ENCODE assay signal across 12 cellular contexts in the genomic region with DNA sequence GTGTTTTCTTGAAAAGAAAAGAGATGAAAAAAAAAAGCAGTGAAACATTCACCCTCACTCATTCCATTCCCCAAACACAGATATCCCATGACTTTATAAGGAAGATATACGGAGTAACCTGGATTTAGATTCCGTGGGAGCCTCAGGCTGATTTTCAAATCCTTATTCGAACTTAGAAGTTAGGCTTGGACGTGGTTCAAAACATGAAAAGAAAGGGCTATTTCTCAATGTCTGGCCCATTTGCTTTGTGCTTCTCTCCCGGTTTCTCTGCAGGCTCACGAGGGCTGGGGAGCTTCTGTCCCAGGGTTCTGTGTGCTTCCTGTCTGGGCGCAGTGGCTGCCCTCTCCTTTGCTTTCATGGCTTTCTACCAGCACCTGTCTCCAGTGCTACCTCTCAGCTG. TPM values are rescaled to one million over a fixed set of nuclear protein-coding genes. Genes with fewer than 3 reads are reported as not detected.
DNase-seq lines count a peak whose midpoint lies in the region; ATAC-seq, FAIRE-seq and TF ChIP-seq lines count a peak whose summit lies in the region.
"Had no signal": no experiment of that assay in that cellular context is flagged by ENCODE, and none has a peak within 500 bp of the region (broad histone marks: within the 10 kb centered on the region; RNA-seq: fewer than 3 reads in every experiment).

No MANE protein-coding gene starts in this region.

- H3K4me2 ChIP-seq in H1 (ENCODE audit: insufficient read depth in 1 of 2, low read depth in 2 of 2, low read length in 2 of 2): no peak overlapping the region

- no peak overlapping the region for H3K4me3 ChIP-seq in H1 (ENCODE audit: extremely low read depth in 1 of 4, insufficient read depth in 2 of 4, low read depth in 3 of 4, low read length in 4 of 4)
- no peak overlapping the region for H3K4me3 ChIP-seq in lung

- no peak for TF ChIP-seq EP300 in H1 (IDR thresholded peaks at IDR 0.05; ENCODE audit: borderline replicate concordance in 1 of 2, low read depth in 2 of 2, low read length in 2 of 2)

- no peak overlapping the region for H4K5ac ChIP-seq in H1 (ENCODE audit: insufficient read length, low read depth, low read length)

- H3K23me2 ChIP-seq in H1 (ENCODE audit: low read depth, low read length): no peaks in the 10 kb centered on the region

- no peak overlapping the region for H4K8ac ChIP-seq in H1 (ENCODE audit: extremely low read depth, insufficient read depth, low read length)

- H3K9ac ChIP-seq in H1 (replicated peaks in 1 of 4; ENCODE audit: extremely low read depth in 1 of 4, low read depth in 3 of 4, low read length in 3 of 4): no peak overlapping the region

- ATAC-seq in lung (ENCODE audit: insufficient read depth, low FRiP score): no peak
- ATAC-seq in HG03457 (IDR thresholded peaks at IDR 0.05; ENCODE audit: unreplicated experiment): no peak

- H3K27me3 ChIP-seq in H1 (replicated peaks in 1 of 4; ENCODE audit: control insufficient read depth in 3 of 4, extremely low read depth in 1 of 4, insufficient read depth in 3 of 4, low read length in 3 of 4): no peaks in the 10 kb centered on the region; a peak in 1 of 7 replicates
- no peaks in the 10 kb centered on the region for H3K27me3 ChIP-seq in lung (ENCODE audit: control insufficient read depth, insufficient read depth)

- H3K79me2 ChIP-seq in H1 (ENCODE audit: control insufficient read depth in 1 of 2, insufficient read depth in 2 of 2, low read length in 2 of 2): no peaks in the 10 kb centered on the region

- CTCF ChIA-PET in H1 (lab: Charles Lee; ENCODE audit: partially characterized antibody): interaction anchor here (1.1 to 2.5 kb wide), 6 partner anchors 13 to 88 kb away, joined by 3 to 12 read pairs (median 4); a partner anchor contains a TSS

- no peak overlapping the region for H2AK5ac ChIP-seq in H1 (ENCODE audit: low read depth, low read length)

- H3K9me3 ChIP-seq in H1 (ENCODE audit: insufficient read depth in 2 of 2, low read depth in 1 of 2, low read length in 1 of 2): no peaks in the 10 kb centered on the region
- no peaks in the 10 kb centered on the region for H3K9me3 ChIP-seq in lung (ENCODE audit: control insufficient read depth in 2 of 2, insufficient read depth in 1 of 2, low read length in 1 of 2)

- TF ChIP-seq RAD21 in H1 (IDR thresholded peaks at IDR 0.05 in 1 of 2, conservative IDR thresholded peaks at IDR 0.05 in 1 of 2; ENCODE audit: low read depth in 2 of 2, low read length in 2 of 2): no peak

- no peak overlapping the region for H3K18ac ChIP-seq in H1 (ENCODE audit: extremely low read depth, low read length)

- POLR2A ChIA-PET in H1 (lab: Charles Lee; ENCODE audit: partially characterized antibody): interaction anchor here (1.1 to 1.4 kb wide), 2 partner anchors 12 to 75 kb away, joined by 3 read pairs; no protein-coding TSS in a partner anchor

- H2BK12ac ChIP-seq in H1 (ENCODE audit: low read depth, low read length): no peak overlapping the region

- H3K79me1 ChIP-seq in H1 (ENCODE audit: low read depth, low read length): no peaks in the 10 kb centered on the region

- no peak for TF ChIP-seq POLR2A in H1 (IDR thresholded peaks at IDR 0.05; ENCODE audit: control extremely low read depth in 1 of 2, low read depth in 2 of 2, low read length in 2 of 2)

- peak; percentile 55 for DNase-seq in M059J (ENCODE audit: low read depth)
- no peak for DNase-seq in H1 (ENCODE audit: low read depth in 1 of 2, low spot score in 2 of 2)
- DNase-seq in lung (ENCODE audit: low spot score): no peak
- peak; percentile 78 for DNase-seq in superior temporal gyrus (ENCODE audit: extremely low spot score)
- DNase-seq in RCC 7860 (ENCODE audit: low spot score): no peak
- no peak for DNase-seq in NK-92 treated with Interleukin-12 subunit alpha and Interleukin-12 subunit beta, amount 100 ng/mL, for 24 hours (lab: John Stamatoyannopoulos, UW)
- no peak for DNase-seq in islet precursor cell
- DNase-seq: activated CD4-positive, alpha-beta memory T cell treated with anti-CD3 and anti-CD28 coated beads for 36 hours; NCI-H524 treated with DMSO at 0.1 percent for 48 hours; occipital lobe had no signal

- H3K4me1 ChIP-seq in H1 (replicated peaks in 1 of 4; ENCODE audit: control insufficient read depth in 3 of 4, insufficient read depth in 4 of 4, low read length in 3 of 4): peaks cover 0 to 14% (median 6%) of the 10 kb centered on the region in 4 experiments
- peaks cover 26 to 32% of the 10 kb centered on the region in 2 donors for H3K4me1 ChIP-seq in lung (ENCODE audit: control insufficient read depth in 2 of 2, insufficient read depth in 2 of 2, low read length in 2 of 2)

- FAIRE-seq in H1 (lab: Jason Lieb, UNC) (no peak), RCC 7860 (lab: Jason Lieb, UNC) (no peak)
- FAIRE-seq: GM12891 had no signal

- no peak overlapping the region for H2BK15ac ChIP-seq in H1 (ENCODE audit: low read length)

- TF ChIP-seq CTCF in H1 (IDR thresholded peaks at IDR 0.05; ENCODE audit: control extremely low read depth in 1 of 3, insufficient read depth in 1 of 3, low read depth in 1 of 3, low read length in 3 of 3): no peak
- no peak for TF ChIP-seq CTCF in lung (IDR thresholded peaks at IDR 0.05; ENCODE audit: control extremely low read depth, extremely low read depth)

- H2BK20ac ChIP-seq in H1 (ENCODE audit: low read length): 0 out of 2 replicates have a peak overlapping the region, but pooled peaks have one; percentile 18

- no peak overlapping the region for H3K56ac ChIP-seq in H1 (replicated peaks; ENCODE audit: insufficient read length, low read depth, low read length)

- no peaks in the 10 kb centered on the region for H4K20me1 ChIP-seq in H1 (replicated peaks in 1 of 2; ENCODE audit: control insufficient read depth in 1 of 2, insufficient read depth in 2 of 2, low read length in 2 of 2)

- H3K27ac ChIP-seq in H1 (ENCODE audit: low read depth, low read length) (no peak overlapping the region), lung (ENCODE audit: low read depth in 1 of 2, low read length in 1 of 2) (peak overlapping the region; percentile 55 to 84)

- no peak overlapping the region for H2AFZ ChIP-seq in H1 (ENCODE audit: low read length)

- no peak overlapping the region for H2BK120ac ChIP-seq in H1 (replicated peaks; ENCODE audit: low read depth, low read length)

- no peak overlapping the region for H3K4ac ChIP-seq in H1 (replicated peaks; ENCODE audit: insufficient read length, low read depth, low read length)

- H3K14ac ChIP-seq in H1 (ENCODE audit: insufficient read length): no peak overlapping the region

- H3K23ac ChIP-seq in H1 (ENCODE audit: insufficient read length): no peak overlapping the region

- no peak overlapping the region for H2BK5ac ChIP-seq in H1 (ENCODE audit: low read depth, low read length)

- 79% methylated on average over 7 of the region's 7 CpGs; no CpG with 5 or more reads in 1 of the 2 experiments for WGBS in H1 (ENCODE audit: extremely low coverage in 1 of 2, insufficient coverage in 1 of 2, insufficient read length in 1 of 2, insufficient replicate concordance in 2 of 2, low coverage in 1 of 2, low lambda C conversion rate in 2 of 2, missing lambda C conversion rate in 1 of 2), 2 experiments
- 17 to 34% methylated on average over 7 of the region's 7 CpGs for WGBS in lung, 2 donors

- no peak overlapping the region for H4K91ac ChIP-seq in H1 (replicated peaks; ENCODE audit: insufficient read length, low read length)

- H3K36me3 ChIP-seq in H1 (ENCODE audit: control insufficient read depth in 2 of 4, insufficient read depth in 4 of 4, low read length in 3 of 4): no peaks in the 10 kb centered on the region
- no peaks in the 10 kb centered on the region for H3K36me3 ChIP-seq in lung (ENCODE audit: control insufficient read depth in 2 of 2, insufficient read depth in 2 of 2, low read length in 2 of 2)

TF ChIP-seq in H1, 55 proteins besides CTCF, POLR2A, EP300 and RAD21 (continues in another document):
- no peak for TF ChIP-seq RXRA (IDR thresholded peaks at IDR 0.05; ENCODE audit: insufficient read depth, low read depth, low read length)
- TF ChIP-seq SRF (IDR thresholded peaks at IDR 0.05; ENCODE audit: low read depth, low read length): no peak
- no peak for TF ChIP-seq CEBPB (IDR thresholded peaks at IDR 0.05; ENCODE audit: low read depth, low read length)
- TF ChIP-seq HDAC2 (IDR thresholded peaks at IDR 0.05; ENCODE audit: borderline replicate concordance in 1 of 2, low read depth in 2 of 2, low read length in 2 of 2): no peak
- no peak for TF ChIP-seq SUZ12 (IDR thresholded peaks at IDR 0.05; ENCODE audit: low read length)
- no peak for TF ChIP-seq EGR1 (IDR thresholded peaks at IDR 0.05; ENCODE audit: borderline replicate concordance, low read depth, low read length)
- no peak for TF ChIP-seq SIX5 (IDR thresholded peaks at IDR 0.05; ENCODE audit: low read depth, low read length)
- no peak for TF ChIP-seq JUND (IDR thresholded peaks at IDR 0.05; ENCODE audit: low read length)
- TF ChIP-seq, protein P1, sequence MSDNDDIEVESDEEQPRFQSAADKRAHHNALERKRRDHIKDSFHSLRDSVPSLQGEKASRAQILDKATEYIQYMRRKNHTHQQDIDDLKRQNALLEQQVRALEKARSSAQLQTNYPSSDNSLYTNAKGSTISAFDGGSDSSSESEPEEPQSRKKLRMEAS (IDR thresholded peaks at IDR 0.05): no peak

RNA-seq across cellular contexts. Expression of a gene that starts 33.9 kb away (rescaled TPM):
- total RNA-seq in M059J (2014; rRNA removed; shearing (Covaris generic)): 4.4 and 16.2 TPM in 2 replicates
- 7.8 and 10.7 TPM in 2 replicates for total RNA-seq in H1 (2021; fragmentation: NEBNext Ultra II Directional; extraction: Animal tissue kit (Norgen Biotek cat#: 25700))
- 4.0 and 6.7 TPM in 2 replicates for polyA plus RNA-seq in H1 (2011; rRNA removed)
- polyA plus RNA-seq in H1 (2011; cell fraction: cytosol; rRNA removed): 5.2 TPM
- 12.0 TPM for polyA plus RNA-seq in H1 (2011; cell fraction: nucleus; rRNA removed)
- 3.4 to 9.6 TPM (median 7.3 TPM) in 4 replicates for polyA plus RNA-seq in H1 (2012, experiment 1 of 2)
- 4.9 TPM for polyA plus RNA-seq in H1 (2012, experiment 2 of 2)
- polyA plus RNA-seq in H1 (2013, experiment 1 of 2): 5.8 TPM
- 5.8 TPM for polyA plus RNA-seq in H1 (2013, experiment 2 of 2)
- 4.1 and 5.1 TPM in 2 replicates for polyA minus RNA-seq in H1 (2011; rRNA and poly(A)+ RNA removed)
- polyA minus RNA-seq in H1 (2011; cell fraction: cytosol; rRNA and poly(A)+ RNA removed): 2.2 TPM
- polyA minus RNA-seq in H1 (2011; cell fraction: nucleus; rRNA and poly(A)+ RNA removed): 4.1 TPM
- 10 to 100 TPM; 19.7 to 55.7 TPM for total RNA-seq in lung
- polyA plus RNA-seq in lung: 10 to 100 TPM; 22.9 to 35.5 TPM

Comparison
In these comparisons a context has a peak if more than half of its experiments do, and no peak if none do; other contexts are left out.
1. DNase-seq: peak in M059J (single experiment) and superior temporal gyrus (single experiment); none in H1 (0 of 2), lung (single experiment), RCC 7860 (single experiment), NK-92 treated with Interleukin-12 subunit alpha and Interleukin-12 subunit beta, amount 100 ng/mL, for 24 hours (single experiment) and islet precursor cell (single experiment).